In the genomic region with DNA sequence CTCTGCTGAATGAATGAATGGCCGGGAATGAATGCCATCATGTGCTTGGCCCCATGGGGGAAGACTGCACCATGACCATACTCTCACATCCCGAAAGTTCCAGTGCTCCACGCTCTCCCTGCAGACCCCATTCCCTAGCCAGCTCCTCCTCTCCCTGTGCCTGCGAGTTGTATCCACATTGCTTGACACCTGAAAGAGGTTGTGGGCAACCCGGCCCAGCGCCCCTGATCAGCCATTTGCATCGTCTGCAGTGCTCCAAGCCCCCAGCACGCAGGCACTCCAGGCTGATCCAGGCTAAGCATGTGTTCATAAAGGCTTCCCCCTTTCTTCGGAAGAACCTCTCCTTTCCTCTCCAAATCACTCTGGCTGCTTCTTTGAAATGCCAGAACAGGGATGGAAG, we compare ENCODE assay signal across 30 cellular contexts.
"Had no signal": no experiment of that assay in that cellular context is flagged by ENCODE, and none has a peak within 500 bp of the region (broad histone marks: within the 10 kb centered on the region; RNA-seq: fewer than 3 reads in every experiment).

No MANE protein-coding gene starts in this region.

- H3K36me3 ChIP-seq: adrenal gland, Peyer's patch, SJSA1 had no signal

- DNase-seq: activated CD4-positive, alpha-beta T cell treated with anti-CD3 and anti-CD28 coated beads for 36 hours; activated CD4-positive, alpha-beta T cell treated with anti-CD3 and anti-CD28 coated beads, Interleukin-2, amount 10 ng/mL, durations not matched to agents 7 days and 5 days; activated CD4-positive, alpha-beta T cell treated with anti-CD3 and anti-CD28 coated beads, Interleukin-2, amount 50 U/mL, for 48 hours; activated CD8-positive, alpha-beta memory T cell treated with anti-CD3 and anti-CD28 coated beads, Interleukin-2, amount 50 U/mL, for 4 hours; activated gamma-delta T cell treated with Interleukin-2 at 50 U/mL for 16 hours; activated naive CD4-positive, alpha-beta T cell treated with anti-CD3 and anti-CD28 coated beads for 36 hours; activated T-cell treated with anti-CD3 and anti-CD28 coated beads for 4 hours; activated T-cell treated with anti-CD3 and anti-CD28 coated beads, Interleukin-2, amount 50 U/mL, for 4 hours; adrenal gland; caudate nucleus; MM.1S; MV-4-11; NCI-H1694 treated with DMSO at 0.1 percent for 48 hours; NCI-H2029 treated with DMSO at 0.1 percent for 48 hours; NCI-H2107; NCI-H2227 treated with DMSO at 0.1 percent for 48 hours; NCI-H446; NCI-H510A treated with DMSO at 0.1 percent for 48 hours; NCI-H526 treated with DMSO at 0.1 percent for 48 hours; NCI-H774; PC-3; Peyer's patch; RPMI8226; SHP77 treated with DMSO at 0.1 percent for 48 hours; SK-N-SH had no signal

- H3K9ac ChIP-seq: KMS-11, SK-N-SH had no signal

- H3K27ac ChIP-seq: adrenal gland, KMS-11, Peyer's patch, SJSA1 had no signal

- H3K27me3 ChIP-seq: adrenal gland, Peyer's patch, SJSA1 had no signal

- H3K4me2 ChIP-seq: KMS-11, SK-N-SH had no signal

- H3K9me2 ChIP-seq: SK-N-SH had no signal

- H3K9me3 ChIP-seq: adrenal gland, Peyer's patch, SK-N-SH had no signal

- ATAC-seq: activated CD4-positive, alpha-beta T cell treated with anti-CD3 and anti-CD28 coated beads for 36 hours; activated CD4-positive, CD25-positive, alpha-beta regulatory T cell treated with anti-CD3 and anti-CD28 coated beads, Interleukin-2, amount 50 U/mL, for 24 hours; activated naive CD4-positive, alpha-beta T cell treated with anti-CD3 and anti-CD28 coated beads, Interleukin-2, amount 50 U/mL, for 72 hours; activated T-cell treated with anti-CD3 and anti-CD28 coated beads, Interleukin-2, amount 50 U/mL, for 4 hours; PC-3; WTC11 had no signal

- H3K4me3 ChIP-seq: adrenal gland, Peyer's patch, SJSA1 had no signal

- H3K4me1 ChIP-seq: adrenal gland, Peyer's patch, SJSA1 had no signal
